9 cellular contexts compared by ENCODE assay signal in genomic region chr1:234613992-234614584, GRCh38. TPM values are rescaled to one million over a fixed set of nuclear protein-coding genes. Genes with fewer than 3 reads are reported as not detected.
DNase-seq lines count a peak whose midpoint lies in the region; ATAC-seq and TF ChIP-seq lines count a peak whose summit lies in the region.
"Had no signal": no experiment of that assay in that cellular context is flagged by ENCODE, and none has a peak within 500 bp of the region (broad histone marks: within the 10 kb centered on the region; RNA-seq: fewer than 3 reads in every experiment).

No MANE protein-coding gene starts in this region.

- no peaks in the 10 kb centered on the region for H3K27me3 ChIP-seq in RWPE2 (ENCODE audit: insufficient read depth, poor library complexity, severe bottlenecking)

- no peak overlapping the region for H3K4me3 ChIP-seq in RWPE2 (ENCODE audit: severe bottlenecking)

- ATAC-seq in RWPE2 (ENCODE audit: low read depth) (no peak), HG02588 (IDR thresholded peaks at IDR 0.05; ENCODE audit: unreplicated experiment) (no peak)

- H3K4me1 ChIP-seq in RWPE2 (ENCODE audit: insufficient read depth, poor library complexity, severe bottlenecking), result peaks cover 63% of the 10 kb centered on the region

- H3K36me3 ChIP-seq in RWPE2 (ENCODE audit: low read depth), result no peaks in the 10 kb centered on the region

- POLR2A ChIA-PET in RWPE1 (lab: Yijun Ruan, JAX; ENCODE audit: low non-redundant PET), result interaction anchor here (3.0 kb wide), 1 partner anchor 43 kb away, joined by 24 read pairs; no protein-coding TSS in a partner anchor

- DNase-seq in ELR (ENCODE audit: low read depth), result peak; percentile 31
- no peak for DNase-seq in RWPE2 (ENCODE audit: low spot score)
- DNase-seq in epithelial cell of prostate (ENCODE audit: low read depth, low spot score), result no peak
- DNase-seq in progenitor cell of endocrine pancreas (ENCODE audit: low spot score, unreplicated experiment), result no peak
- DNase-seq in SIG-M5 (lab: John Stamatoyannopoulos, UW), result no peak
- DNase-seq in RWPE1 (ENCODE audit: low spot score), result no peak
- no peak for DNase-seq in NCI-H524 treated with DMSO at 0.1 percent for 48 hours (lab: John Stamatoyannopoulos, UW)
- DNase-seq: occipital lobe had no signal

- no peaks in the 10 kb centered on the region for H3K36me3 Mint-ChIP-seq in progenitor cell of endocrine pancreas (ENCODE audit: insufficient read depth)

- TF ChIP-seq CTCF in RWPE2 (IDR thresholded peaks at IDR 0.05; ENCODE audit: poor library complexity, severe bottlenecking) (no peak), progenitor cell of endocrine pancreas (IDR thresholded peaks at IDR 0.05; ENCODE audit: unreplicated experiment) (no peak), RWPE1 (conservative IDR thresholded peaks at IDR 0.05; ENCODE audit: low read depth) (no peak)

- H3K9me3 ChIP-seq in RWPE2 (ENCODE audit: severe bottlenecking), result no peaks in the 10 kb centered on the region

- H3K27me3 Mint-ChIP-seq in progenitor cell of endocrine pancreas, result no peaks in the 10 kb centered on the region

- no peaks in the 10 kb centered on the region for H3K9me3 Mint-ChIP-seq in progenitor cell of endocrine pancreas (ENCODE audit: low read depth)

- peak overlapping the region; percentile 75 for H3K27ac Mint-ChIP-seq in progenitor cell of endocrine pancreas

- CTCF ChIA-PET in RWPE1 (lab: Yijun Ruan, JAX), result interaction anchor here (0.7 to 1.7 kb wide), 4 partner anchors 8 to 470 kb away, joined by 3 to 5 read pairs (median 4); no protein-coding TSS in a partner anchor

- H3K27ac ChIP-seq in RWPE2 (ENCODE audit: poor library complexity, severe bottlenecking) (peak overlapping the region; percentile 98), epithelial cell of prostate (peak overlapping the region; percentile 100), RWPE1 (no peak overlapping the region)

- H3K4me3 Mint-ChIP-seq in progenitor cell of endocrine pancreas (ENCODE audit: low read depth), result no peak overlapping the region

- peaks cover 58% of the 10 kb centered on the region for H3K4me1 Mint-ChIP-seq in progenitor cell of endocrine pancreas (ENCODE audit: low read depth)

RNA-seq across cellular contexts. Expression of gene IRF2BP2, which starts 4.1 kb away (rescaled TPM):
- 193 and 214 TPM in 2 replicates for total RNA-seq in progenitor cell of endocrine pancreas
